In the genomic region with DNA sequence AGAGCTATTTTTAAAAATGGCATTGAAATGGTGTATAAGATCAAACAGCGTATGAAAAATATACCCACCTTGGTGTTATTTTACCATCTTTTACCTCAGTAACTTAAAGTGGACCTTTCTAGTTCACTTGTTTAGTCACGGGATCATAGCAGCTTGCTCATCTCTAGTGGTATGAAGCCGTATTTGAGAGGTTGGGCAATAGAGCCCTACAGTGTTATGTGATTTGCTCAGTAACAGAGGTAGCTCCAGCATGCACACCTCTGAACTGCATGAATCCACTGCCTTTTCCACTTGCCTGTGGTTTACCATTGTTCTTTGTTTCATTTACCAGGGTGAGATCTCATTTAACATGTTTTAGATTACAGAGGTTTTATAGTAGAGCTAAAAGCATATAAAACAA, we compare ENCODE assay signal across 15 cellular contexts.
DNase-seq lines count a peak whose midpoint lies in the region; ATAC-seq, FAIRE-seq and TF ChIP-seq lines count a peak whose summit lies in the region.
"Had no signal": no experiment of that assay in that cellular context is flagged by ENCODE, and none has a peak within 500 bp of the region (broad histone marks: within the 10 kb centered on the region; RNA-seq: fewer than 3 reads in every experiment).

No MANE protein-coding gene starts in this region.

- no peak overlapping the region for H2BK15ac ChIP-seq in H9 (ENCODE audit: low read depth, low read length)

- no peak overlapping the region for H2BK5ac ChIP-seq in H9 (ENCODE audit: insufficient read length, low read length)

- H3K4ac ChIP-seq in H9 (ENCODE audit: low read depth, low read length) = no peak overlapping the region

- intact Hi-C loops in pancreas (cut with DNase I) = no loop called here

- no peaks in the 10 kb centered on the region for H3K9me3 Mint-ChIP-seq in H9
- H3K9me3 Mint-ChIP-seq: CD8-positive, alpha-beta T cell; HFFc6; neural progenitor cell had no signal

- no peaks in the 10 kb centered on the region for H3K9me3 ChIP-seq in H9 (ENCODE audit: control insufficient read depth, low read depth, low read length)
- no peaks in the 10 kb centered on the region for H3K9me3 ChIP-seq in pancreas
- H3K9me3 ChIP-seq: lower lobe of right lung, tibial nerve had no signal

- no peak overlapping the region for H3K18ac ChIP-seq in H9 (ENCODE audit: insufficient read length, low read depth, low read length)

- no peaks in the 10 kb centered on the region for H3K36me3 Mint-ChIP-seq in H9 (ENCODE audit: insufficient read depth in 1 of 3, low read depth in 3 of 3)
- H3K36me3 Mint-ChIP-seq: CD8-positive, alpha-beta T cell; neural progenitor cell had no signal

- no peaks in the 10 kb centered on the region for H3K27me3 Mint-ChIP-seq in H9 (ENCODE audit: low read depth)

- H3K14ac ChIP-seq in H9 (ENCODE audit: insufficient read depth, low read length) = no peak overlapping the region

- no peak overlapping the region for H3K56ac ChIP-seq in H9 (ENCODE audit: insufficient read length, low read depth, low read length)

- no peak for FAIRE-seq in pancreas (lab: Jason Lieb, UNC)

- H3K36me3 ChIP-seq in pancreas = no peaks in the 10 kb centered on the region
- H3K36me3 ChIP-seq: lower lobe of right lung, neural progenitor cell, tibial nerve, WERI-Rb-1 had no signal

- H3K27ac ChIP-seq in H9 (ENCODE audit: insufficient read length, low read depth, low read length) (no peak overlapping the region), pancreas (no peak overlapping the region)
- H3K27ac ChIP-seq: lower lobe of right lung, neural progenitor cell, WERI-Rb-1 had no signal

- no peak overlapping the region for H3K4me3 Mint-ChIP-seq in H9
- H3K4me3 Mint-ChIP-seq: CD8-positive, alpha-beta T cell; HFFc6; neural progenitor cell had no signal

- DNase-seq in H9 = no peak
- peak; percentile 3 for DNase-seq in RPMI7951 (ENCODE audit: low read depth)
- peak; percentile 6 for DNase-seq in fibroblast of the conjunctiva (ENCODE audit: low read depth)
- DNase-seq in pancreas = no peak
- DNase-seq in retina = no peak
- no peak for DNase-seq in activated T-cell treated with anti-CD3 and anti-CD28 coated beads for 4 hours
- DNase-seq in NCI-H510A (lab: John Stamatoyannopoulos, UW) = no peak
- DNase-seq: CD8-positive, alpha-beta T cell; HFFc6; lower lobe of right lung; NCI-H1694 treated with DMSO at 0.1 percent for 48 hours; WERI-Rb-1 had no signal

- H3T11ph ChIP-seq in H9 (ENCODE audit: low read length) = no peak overlapping the region

- TF ChIP-seq CTCF in H9 (conservative IDR thresholded peaks at IDR 0.05) (no peak), pancreas (IDR thresholded peaks at IDR 0.05) (no peak)

- H4K8ac ChIP-seq in H9 (replicated peaks; ENCODE audit: insufficient read length, low read depth, low read length) = no peak overlapping the region

- H3K23me2 ChIP-seq in H9 (ENCODE audit: insufficient read length, low read depth, low read length, poor library complexity, severe bottlenecking) = no peaks in the 10 kb centered on the region

- H3K23ac ChIP-seq in H9 (ENCODE audit: insufficient read length, low read depth, low read length) = no peak overlapping the region

- H3K4me2 ChIP-seq in H9 (ENCODE audit: insufficient read depth, insufficient read length, low read length) = no peak overlapping the region

- no peak overlapping the region for H2BK20ac ChIP-seq in H9 (ENCODE audit: low read depth, low read length, poor library complexity, severe bottlenecking)

- no peaks in the 10 kb centered on the region for H4K20me1 ChIP-seq in H9 (ENCODE audit: control insufficient read depth, insufficient read depth, insufficient read length)

- ATAC-seq in pancreas (peak in 3 of 4 donors; percentile 34 to 66 (median 37)), GM21723 (IDR thresholded peaks at IDR 0.05; ENCODE audit: unreplicated experiment) (no peak)
- ATAC-seq: CD8-positive, alpha-beta T cell; lower lobe of right lung had no signal

- no peak overlapping the region for H2BK120ac ChIP-seq in H9 (ENCODE audit: low read depth, low read length, poor library complexity, severe bottlenecking)

- H3K4me1 ChIP-seq in H9 (ENCODE audit: insufficient read depth, low read length) (no peaks in the 10 kb centered on the region), pancreas (peaks cover 3 to 6% (median 6%) of the 10 kb centered on the region in 3 donors)

- no peak overlapping the region for H2AK5ac ChIP-seq in H9 (ENCODE audit: insufficient read length, low read length)

- no peak overlapping the region for H3K9ac ChIP-seq in H9 (ENCODE audit: extremely low read depth, insufficient read length, low read length)
- H3K9ac ChIP-seq: neural progenitor cell had no signal

- peak overlapping the region in 2 of 3 experiments; percentile 3 to 27; a peak in 1 of 7 replicates for H3K27ac Mint-ChIP-seq in H9
- H3K27ac Mint-ChIP-seq: CD8-positive, alpha-beta T cell; HFFc6; neural progenitor cell had no signal

- no peaks in the 10 kb centered on the region for H3K27me3 ChIP-seq in H9 (ENCODE audit: insufficient read depth, low read length)
- H3K27me3 ChIP-seq in pancreas = no peaks in the 10 kb centered on the region
- H3K27me3 ChIP-seq: neural progenitor cell, tibial nerve had no signal

- H3K4me3 ChIP-seq in pancreas = no peak overlapping the region
- H3K4me3 ChIP-seq: lower lobe of right lung, neural progenitor cell, tibial nerve had no signal

- no peak overlapping the region for H2AFZ ChIP-seq in H9 (ENCODE audit: low read length)
- H2AFZ ChIP-seq: neural progenitor cell had no signal

- H3K4me1 Mint-ChIP-seq in H9 = peaks cover 11 to 14% of the 10 kb centered on the region in 2 experiments

- no peaks in the 10 kb centered on the region for H3K79me2 ChIP-seq in H9 (ENCODE audit: insufficient read depth, low read length)

- no peak overlapping the region for H2BK12ac ChIP-seq in H9 (ENCODE audit: insufficient read length, low read depth, low read length)

- no CpG with 5 or more reads among the region's 3 CpGs for WGBS in H9 (ENCODE audit: extremely low coverage, insufficient read length, low lambda C conversion rate)
- WGBS in pancreas, 2 donors = 86 to 87% methylated on average over 3 of the region's 3 CpGs

- H4K91ac ChIP-seq in H9 (ENCODE audit: insufficient read length, low read depth, low read length) = no peak overlapping the region

- no peak overlapping the region for H4K5ac ChIP-seq in H9 (ENCODE audit: insufficient read length, low read depth, low read length)

- H3K79me1 ChIP-seq in H9 (ENCODE audit: insufficient read depth, low read depth, low read length, poor library complexity, severe bottlenecking) = no peaks in the 10 kb centered on the region

Comparison
In these comparisons a context has a peak if more than half of its experiments do, and no peak if none do; other contexts are left out.
1. DNase-seq: peak in RPMI7951 (single experiment) and fibroblast of the conjunctiva (single experiment); none in H9 (single experiment), pancreas (0 of 6), retina (single experiment), activated T-cell treated with anti-CD3 and anti-CD28 coated beads for 4 hours (single experiment) and NCI-H510A (single experiment).